ENCODE assay signal across 8 cellular contexts in genomic region chr1:66380452-66381212, GRCh38.
DNase-seq lines count a peak whose midpoint lies in the region; ATAC-seq, FAIRE-seq and TF ChIP-seq lines count a peak whose summit lies in the region.

No MANE protein-coding gene starts in this region.

- peaks cover 22 to 46% (median 39%) of the 10 kb centered on the region in 4 donors for H3K4me1 Mint-ChIP-seq in CD4-positive, CD25-positive, alpha-beta regulatory T cell
- H3K4me1 Mint-ChIP-seq in immature natural killer cell: no peaks in the 10 kb centered on the region

- peak overlapping the region; percentile 9 to 69 (median 39) for H3K27ac Mint-ChIP-seq in CD4-positive, CD25-positive, alpha-beta regulatory T cell
- H3K27ac Mint-ChIP-seq in immature natural killer cell: no peak overlapping the region

- H3K27me3 Mint-ChIP-seq in CD4-positive, CD25-positive, alpha-beta regulatory T cell: peaks cover 4% of the 10 kb centered on the region
- H3K27me3 Mint-ChIP-seq in immature natural killer cell (ENCODE audit: low read depth in 3 of 3): peaks cover under 1 to 2% (median 2%) of the 10 kb centered on the region in 3 donors

- peak; percentile 43 to 68 for ATAC-seq in CD4-positive, CD25-positive, alpha-beta regulatory T cell (ENCODE audit: low read depth in 2 of 2)
- ATAC-seq in HG03139 (IDR thresholded peaks at IDR 0.05; ENCODE audit: unreplicated experiment): peak; percentile 92

- peaks cover 0 to 6% (median 3%) of the 10 kb centered on the region in 7 donors for H3K9me3 Mint-ChIP-seq in CD4-positive, CD25-positive, alpha-beta regulatory T cell
- H3K9me3 Mint-ChIP-seq in immature natural killer cell: peaks cover 0 to 1% (median 0%) of the 10 kb centered on the region in 6 donors

- H3K4me1 ChIP-seq in CD4-positive, CD25-positive, alpha-beta regulatory T cell (ENCODE audit: control insufficient read depth, insufficient read depth, low read length, poor library complexity, severe bottlenecking): peaks cover 8% of the 10 kb centered on the region

- H3K4me3 Mint-ChIP-seq in CD4-positive, CD25-positive, alpha-beta regulatory T cell: peak overlapping the region; percentile 42 to 72 (median 60)
- no peak overlapping the region for H3K4me3 Mint-ChIP-seq in immature natural killer cell

- peak; percentile 98 for FAIRE-seq in GM19239 (lab: Jason Lieb, UNC)

- H3K36me3 Mint-ChIP-seq in CD4-positive, CD25-positive, alpha-beta regulatory T cell: no peaks in the 10 kb centered on the region
- no peaks in the 10 kb centered on the region for H3K36me3 Mint-ChIP-seq in immature natural killer cell

- H3K9me3 ChIP-seq in CD4-positive, CD25-positive, alpha-beta regulatory T cell (ENCODE audit: control insufficient read depth in 2 of 2, low read length in 2 of 2): peaks cover 0 to 8% of the 10 kb centered on the region in 2 experiments

- TF ChIP-seq CTCF in VCaP (conservative IDR thresholded peaks at IDR 0.05): no peak

- H3K4me3 ChIP-seq in CD4-positive, CD25-positive, alpha-beta regulatory T cell (ENCODE audit: low read depth, low read length): peak overlapping the region; percentile 63

- DNase-seq in CD4-positive, CD25-positive, alpha-beta regulatory T cell: peak in 1 of 3 donors; percentile 51
- DNase-seq in GM19239 (ENCODE audit: insufficient read length, low spot score): no peak
- no peak for DNase-seq in SW 1271 (lab: John Stamatoyannopoulos, UW)
- DNase-seq in NCI-H1417 (lab: John Stamatoyannopoulos, UW): no peak
- no peak for DNase-seq in superior temporal gyrus (ENCODE audit: extremely low spot score)
- no peak for DNase-seq in immature natural killer cell

- no peaks in the 10 kb centered on the region for H3K36me3 ChIP-seq in CD4-positive, CD25-positive, alpha-beta regulatory T cell (ENCODE audit: control insufficient read depth, insufficient read depth, low read length)

- H3K27me3 ChIP-seq in CD4-positive, CD25-positive, alpha-beta regulatory T cell (ENCODE audit: control insufficient read depth, insufficient read depth, low read length): no peaks in the 10 kb centered on the region

- H3K27ac ChIP-seq in CD4-positive, CD25-positive, alpha-beta regulatory T cell (ENCODE audit: insufficient read depth, low read length, poor library complexity, severe bottlenecking): peak overlapping the region; percentile 16
- peak overlapping the region; percentile 16; the same call in 1 of the 2 replicates for H3K27ac ChIP-seq in VCaP

Comparison
In these comparisons a context has a peak if more than half of its experiments do, and no peak if none do; other contexts are left out.
1. H3K27ac Mint-ChIP-seq: peak in CD4-positive, CD25-positive, alpha-beta regulatory T cell (3 of 3); none in immature natural killer cell (0 of 6).
2. H3K4me3 Mint-ChIP-seq: peak in CD4-positive, CD25-positive, alpha-beta regulatory T cell (4 of 4); none in immature natural killer cell (0 of 5).